In the genomic region with DNA sequence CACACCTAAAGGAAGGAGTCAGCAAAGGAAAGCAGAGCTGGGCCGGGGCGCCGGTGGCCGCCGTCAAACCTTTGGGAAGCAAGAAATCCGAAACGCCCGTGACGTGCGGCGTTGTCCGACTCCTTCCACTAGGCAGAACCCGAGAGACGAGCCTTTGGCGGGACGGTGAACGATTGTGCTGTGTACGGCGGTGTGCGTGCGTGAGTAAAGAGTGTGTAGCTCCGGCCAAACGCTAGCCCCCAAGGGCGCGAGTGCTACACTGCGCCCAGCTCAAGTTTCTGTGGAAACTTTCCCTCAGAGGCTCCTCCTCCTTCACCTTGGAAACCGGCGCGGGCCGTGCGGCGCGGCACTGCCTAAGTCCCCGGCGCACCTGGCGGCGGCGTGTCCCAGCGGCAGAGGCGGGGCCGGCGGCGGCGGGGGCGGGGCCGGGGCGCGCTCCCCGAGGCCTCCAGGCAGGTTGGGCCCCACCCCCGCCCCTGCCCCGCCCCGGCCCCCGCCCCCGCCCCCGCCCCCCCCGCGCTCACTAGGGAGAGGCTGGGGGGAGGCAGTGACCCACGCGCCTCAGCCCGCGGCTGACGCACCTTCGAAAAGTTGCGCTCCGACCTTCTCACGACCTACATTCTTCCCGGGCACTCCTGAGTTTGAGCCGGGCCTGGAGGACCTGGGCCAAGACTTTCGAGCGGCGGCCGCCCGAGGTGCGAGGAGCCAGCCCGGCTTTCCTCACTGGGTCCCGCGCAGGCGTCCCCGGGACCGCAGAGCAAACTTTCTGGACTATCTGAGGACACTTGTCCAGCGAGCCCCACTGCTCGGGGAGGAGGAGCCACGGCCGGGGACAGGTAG, we compare ENCODE assay signal across 1 cellular context.
TF ChIP-seq lines count a peak whose summit lies in the region.

A gene (plus strand): TSS at position 547 of the 840 bp plus-strand sequence. CDS start 157,084 bp downstream, outside the sequence.

TF ChIP-seq in HEK293, 187 proteins besides CTCF, POLR2A, EP300 and RAD21 (continued from another document and continues in another):
- TF ChIP-seq, protein P1, sequence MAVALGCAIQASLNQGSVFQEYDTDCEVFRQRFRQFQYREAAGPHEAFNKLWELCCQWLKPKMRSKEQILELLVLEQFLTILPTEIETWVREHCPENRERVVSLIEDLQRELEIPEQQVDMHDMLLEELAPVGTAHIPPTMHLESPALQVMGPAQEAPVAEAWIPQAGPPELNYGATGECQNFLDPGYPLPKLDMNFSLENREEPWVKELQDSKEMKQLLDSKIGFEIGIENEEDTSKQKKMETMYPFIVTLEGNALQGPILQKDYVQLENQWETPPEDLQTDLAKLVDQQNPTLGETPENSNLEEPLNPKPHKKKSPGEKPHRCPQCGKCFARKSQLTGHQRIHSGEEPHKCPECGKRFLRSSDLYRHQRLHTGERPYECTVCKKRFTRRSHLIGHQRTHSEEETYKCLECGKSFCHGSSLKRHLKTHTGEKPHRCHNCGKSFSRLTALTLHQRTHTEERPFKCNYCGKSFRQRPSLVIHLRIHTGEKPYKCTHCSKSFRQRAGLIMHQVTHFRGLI (tag by site-specific recombination; IDR thresholded peaks at IDR 0.05), result no peak
- TF ChIP-seq SCRT2 (tag by site-specific recombination; IDR thresholded peaks at IDR 0.05) (no peak), ZNF266 (tag by site-specific recombination; IDR thresholded peaks at IDR 0.05; ENCODE audit: low read depth) (no peak), MEIS1 (CRISPR knock-in tag; IDR thresholded peaks at IDR 0.05; ENCODE audit: borderline replicate concordance) (no peak), ZNF184 (tag by site-specific recombination; IDR thresholded peaks at IDR 0.05) (no peak), ZNF292 (tag by site-specific recombination; IDR thresholded peaks at IDR 0.05; ENCODE audit: borderline replicate concordance, low read depth) (no peak), GLIS2 (tag by site-specific recombination; IDR thresholded peaks at IDR 0.05) (0 out of 2 replicates have a peak, but pooled peaks have one; percentile 41), ZNF132 (tag by site-specific recombination; IDR thresholded peaks at IDR 0.05; ENCODE audit: borderline replicate concordance) (no peak), SP3 (tag by site-specific recombination; IDR thresholded peaks at IDR 0.05) (peak; percentile 29; the same call in 1 of the 2 replicates), ZNF610 (tag by site-specific recombination; IDR thresholded peaks at IDR 0.05; ENCODE audit: borderline replicate concordance) (peak; percentile 38; the same call in 1 of the 2 replicates), KLF10 (tag by site-specific recombination; IDR thresholded peaks at IDR 0.05) (0 out of 2 replicates have a peak, but pooled peaks have one; percentile 75), GLI4 (tag by site-specific recombination; IDR thresholded peaks at IDR 0.05) (no peak), ZNF114 (tag by site-specific recombination; IDR thresholded peaks at IDR 0.05) (no peak), ZNF211 (tag by site-specific recombination; IDR thresholded peaks at IDR 0.05; ENCODE audit: low read depth) (no peak), ZNF112 (tag by site-specific recombination; IDR thresholded peaks at IDR 0.05) (no peak), ZNF423 (tag by site-specific recombination; IDR thresholded peaks at IDR 0.05) (peak; percentile 78), ZSCAN16 (tag by site-specific recombination; IDR thresholded peaks at IDR 0.05) (0 out of 2 replicates have a peak, but pooled peaks have one; percentile 19), ZNF221 (tag by site-specific recombination; IDR thresholded peaks at IDR 0.05; ENCODE audit: borderline replicate concordance) (no peak), ZNF792 (tag by site-specific recombination; IDR thresholded peaks at IDR 0.05) (no peak), ZFP3 (tag by site-specific recombination; IDR thresholded peaks at IDR 0.05; ENCODE audit: low read depth) (no peak), ZNF561 (tag by site-specific recombination; IDR thresholded peaks at IDR 0.05; ENCODE audit: borderline replicate concordance) (no peak), ZNF555 (tag by site-specific recombination; conservative IDR thresholded peaks at IDR 0.05) (no peak), ZNF248 (tag by site-specific recombination; IDR thresholded peaks at IDR 0.05) (no peak), BCL11B (tag by site-specific recombination; IDR thresholded peaks at IDR 0.05; ENCODE audit: low read depth) (no peak), GFI1B (tag by site-specific recombination; IDR thresholded peaks at IDR 0.05) (no peak), HOXC10 (CRISPR knock-in tag; IDR thresholded peaks at IDR 0.05) (no peak), ZNF843 (tag by site-specific recombination; IDR thresholded peaks at IDR 0.05) (peak; percentile 13; the same call in 1 of the 2 replicates), SALL2 (tag by site-specific recombination; IDR thresholded peaks at IDR 0.05; ENCODE audit: borderline replicate concordance) (no peak), ZNF335 (tag by site-specific recombination; conservative IDR thresholded peaks at IDR 0.05) (no peak; the same call in 1 of the 2 replicates), ZNF791 (tag by site-specific recombination; IDR thresholded peaks at IDR 0.05) (no peak), ZNF174 (tag by site-specific recombination; IDR thresholded peaks at IDR 0.05) (no peak), ZBTB20 (tag by site-specific recombination; IDR thresholded peaks at IDR 0.05) (no peak), TCF7L2 (IDR thresholded peaks at IDR 0.05; ENCODE audit: borderline replicate concordance, low read depth, low read length) (no peak), ZBTB1 (tag by site-specific recombination; IDR thresholded peaks at IDR 0.05) (no peak), ZNF776 (tag by site-specific recombination; IDR thresholded peaks at IDR 0.05; ENCODE audit: borderline replicate concordance) (no peak)
- TF ChIP-seq, protein P2, sequence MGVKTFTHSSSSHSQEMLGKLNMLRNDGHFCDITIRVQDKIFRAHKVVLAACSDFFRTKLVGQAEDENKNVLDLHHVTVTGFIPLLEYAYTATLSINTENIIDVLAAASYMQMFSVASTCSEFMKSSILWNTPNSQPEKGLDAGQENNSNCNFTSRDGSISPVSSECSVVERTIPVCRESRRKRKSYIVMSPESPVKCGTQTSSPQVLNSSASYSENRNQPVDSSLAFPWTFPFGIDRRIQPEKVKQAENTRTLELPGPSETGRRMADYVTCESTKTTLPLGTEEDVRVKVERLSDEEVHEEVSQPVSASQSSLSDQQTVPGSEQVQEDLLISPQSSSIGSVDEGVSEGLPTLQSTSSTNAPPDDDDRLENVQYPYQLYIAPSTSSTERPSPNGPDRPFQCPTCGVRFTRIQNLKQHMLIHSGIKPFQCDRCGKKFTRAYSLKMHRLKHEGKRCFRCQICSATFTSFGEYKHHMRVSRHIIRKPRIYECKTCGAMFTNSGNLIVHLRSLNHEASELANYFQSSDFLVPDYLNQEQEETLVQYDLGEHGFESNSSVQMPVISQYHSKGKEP (tag by site-specific recombination; IDR thresholded peaks at IDR 0.05), result no peak
- TF ChIP-seq, protein P3, sequence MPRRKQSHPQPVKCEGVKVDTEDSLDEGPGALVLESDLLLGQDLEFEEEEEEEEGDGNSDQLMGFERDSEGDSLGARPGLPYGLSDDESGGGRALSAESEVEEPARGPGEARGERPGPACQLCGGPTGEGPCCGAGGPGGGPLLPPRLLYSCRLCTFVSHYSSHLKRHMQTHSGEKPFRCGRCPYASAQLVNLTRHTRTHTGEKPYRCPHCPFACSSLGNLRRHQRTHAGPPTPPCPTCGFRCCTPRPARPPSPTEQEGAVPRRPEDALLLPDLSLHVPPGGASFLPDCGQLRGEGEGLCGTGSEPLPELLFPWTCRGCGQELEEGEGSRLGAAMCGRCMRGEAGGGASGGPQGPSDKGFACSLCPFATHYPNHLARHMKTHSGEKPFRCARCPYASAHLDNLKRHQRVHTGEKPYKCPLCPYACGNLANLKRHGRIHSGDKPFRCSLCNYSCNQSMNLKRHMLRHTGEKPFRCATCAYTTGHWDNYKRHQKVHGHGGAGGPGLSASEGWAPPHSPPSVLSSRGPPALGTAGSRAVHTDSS (tag by site-specific recombination; IDR thresholded peaks at IDR 0.05), result no peak
- TF ChIP-seq, protein P4, sequence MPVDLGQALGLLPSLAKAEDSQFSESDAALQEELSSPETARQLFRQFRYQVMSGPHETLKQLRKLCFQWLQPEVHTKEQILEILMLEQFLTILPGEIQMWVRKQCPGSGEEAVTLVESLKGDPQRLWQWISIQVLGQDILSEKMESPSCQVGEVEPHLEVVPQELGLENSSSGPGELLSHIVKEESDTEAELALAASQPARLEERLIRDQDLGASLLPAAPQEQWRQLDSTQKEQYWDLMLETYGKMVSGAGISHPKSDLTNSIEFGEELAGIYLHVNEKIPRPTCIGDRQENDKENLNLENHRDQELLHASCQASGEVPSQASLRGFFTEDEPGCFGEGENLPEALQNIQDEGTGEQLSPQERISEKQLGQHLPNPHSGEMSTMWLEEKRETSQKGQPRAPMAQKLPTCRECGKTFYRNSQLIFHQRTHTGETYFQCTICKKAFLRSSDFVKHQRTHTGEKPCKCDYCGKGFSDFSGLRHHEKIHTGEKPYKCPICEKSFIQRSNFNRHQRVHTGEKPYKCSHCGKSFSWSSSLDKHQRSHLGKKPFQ (tag by site-specific recombination; IDR thresholded peaks at IDR 0.05), result peak; percentile 88
- TF ChIP-seq, protein P5, sequence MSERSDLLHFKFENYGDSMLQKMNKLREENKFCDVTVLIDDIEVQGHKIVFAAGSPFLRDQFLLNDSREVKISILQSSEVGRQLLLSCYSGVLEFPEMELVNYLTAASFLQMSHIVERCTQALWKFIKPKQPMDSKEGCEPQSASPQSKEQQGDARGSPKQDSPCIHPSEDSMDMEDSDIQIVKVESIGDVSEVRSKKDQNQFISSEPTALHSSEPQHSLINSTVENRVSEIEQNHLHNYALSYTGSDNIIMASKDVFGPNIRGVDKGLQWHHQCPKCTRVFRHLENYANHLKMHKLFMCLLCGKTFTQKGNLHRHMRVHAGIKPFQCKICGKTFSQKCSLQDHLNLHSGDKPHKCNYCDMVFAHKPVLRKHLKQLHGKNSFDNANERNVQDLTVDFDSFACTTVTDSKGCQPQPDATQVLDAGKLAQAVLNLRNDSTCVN (tag by site-specific recombination; optimal IDR thresholded peaks at IDR 0.05), result peak; percentile 69
- TF ChIP-seq, protein P6, sequence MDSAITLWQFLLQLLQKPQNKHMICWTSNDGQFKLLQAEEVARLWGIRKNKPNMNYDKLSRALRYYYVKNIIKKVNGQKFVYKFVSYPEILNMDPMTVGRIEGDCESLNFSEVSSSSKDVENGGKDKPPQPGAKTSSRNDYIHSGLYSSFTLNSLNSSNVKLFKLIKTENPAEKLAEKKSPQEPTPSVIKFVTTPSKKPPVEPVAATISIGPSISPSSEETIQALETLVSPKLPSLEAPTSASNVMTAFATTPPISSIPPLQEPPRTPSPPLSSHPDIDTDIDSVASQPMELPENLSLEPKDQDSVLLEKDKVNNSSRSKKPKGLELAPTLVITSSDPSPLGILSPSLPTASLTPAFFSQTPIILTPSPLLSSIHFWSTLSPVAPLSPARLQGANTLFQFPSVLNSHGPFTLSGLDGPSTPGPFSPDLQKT (IDR thresholded peaks at IDR 0.05; ENCODE audit: borderline replicate concordance, low read depth, low read length), result no peak
- TF ChIP-seq, protein P7, sequence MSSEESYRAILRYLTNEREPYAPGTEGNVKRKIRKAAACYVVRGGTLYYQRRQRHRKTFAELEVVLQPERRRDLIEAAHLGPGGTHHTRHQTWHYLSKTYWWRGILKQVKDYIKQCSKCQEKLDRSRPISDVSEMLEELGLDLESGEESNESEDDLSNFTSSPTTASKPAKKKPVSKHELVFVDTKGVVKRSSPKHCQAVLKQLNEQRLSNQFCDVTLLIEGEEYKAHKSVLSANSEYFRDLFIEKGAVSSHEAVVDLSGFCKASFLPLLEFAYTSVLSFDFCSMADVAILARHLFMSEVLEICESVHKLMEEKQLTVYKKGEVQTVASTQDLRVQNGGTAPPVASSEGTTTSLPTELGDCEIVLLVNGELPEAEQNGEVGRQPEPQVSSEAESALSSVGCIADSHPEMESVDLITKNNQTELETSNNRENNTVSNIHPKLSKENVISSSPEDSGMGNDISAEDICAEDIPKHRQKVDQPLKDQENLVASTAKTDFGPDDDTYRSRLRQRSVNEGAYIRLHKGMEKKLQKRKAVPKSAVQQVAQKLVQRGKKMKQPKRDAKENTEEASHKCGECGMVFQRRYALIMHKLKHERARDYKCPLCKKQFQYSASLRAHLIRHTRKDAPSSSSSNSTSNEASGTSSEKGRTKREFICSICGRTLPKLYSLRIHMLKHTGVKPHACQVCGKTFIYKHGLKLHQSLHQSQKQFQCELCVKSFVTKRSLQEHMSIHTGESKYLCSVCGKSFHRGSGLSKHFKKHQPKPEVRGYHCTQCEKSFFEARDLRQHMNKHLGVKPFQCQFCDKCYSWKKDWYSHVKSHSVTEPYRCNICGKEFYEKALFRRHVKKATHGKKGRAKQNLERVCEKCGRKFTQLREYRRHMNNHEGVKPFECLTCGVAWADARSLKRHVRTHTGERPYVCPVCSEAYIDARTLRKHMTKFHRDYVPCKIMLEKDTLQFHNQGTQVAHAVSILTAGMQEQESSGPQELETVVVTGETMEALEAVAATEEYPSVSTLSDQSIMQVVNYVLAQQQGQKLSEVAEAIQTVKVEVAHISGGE (tag by site-specific recombination; conservative IDR thresholded peaks at IDR 0.05; ENCODE audit: low read depth), result no peak
- TF ChIP-seq, protein P8, sequence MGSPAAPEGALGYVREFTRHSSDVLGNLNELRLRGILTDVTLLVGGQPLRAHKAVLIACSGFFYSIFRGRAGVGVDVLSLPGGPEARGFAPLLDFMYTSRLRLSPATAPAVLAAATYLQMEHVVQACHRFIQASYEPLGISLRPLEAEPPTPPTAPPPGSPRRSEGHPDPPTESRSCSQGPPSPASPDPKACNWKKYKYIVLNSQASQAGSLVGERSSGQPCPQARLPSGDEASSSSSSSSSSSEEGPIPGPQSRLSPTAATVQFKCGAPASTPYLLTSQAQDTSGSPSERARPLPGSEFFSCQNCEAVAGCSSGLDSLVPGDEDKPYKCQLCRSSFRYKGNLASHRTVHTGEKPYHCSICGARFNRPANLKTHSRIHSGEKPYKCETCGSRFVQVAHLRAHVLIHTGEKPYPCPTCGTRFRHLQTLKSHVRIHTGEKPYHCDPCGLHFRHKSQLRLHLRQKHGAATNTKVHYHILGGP (tag by site-specific recombination; IDR thresholded peaks at IDR 0.05), result no peak
- TF ChIP-seq, protein P9, sequence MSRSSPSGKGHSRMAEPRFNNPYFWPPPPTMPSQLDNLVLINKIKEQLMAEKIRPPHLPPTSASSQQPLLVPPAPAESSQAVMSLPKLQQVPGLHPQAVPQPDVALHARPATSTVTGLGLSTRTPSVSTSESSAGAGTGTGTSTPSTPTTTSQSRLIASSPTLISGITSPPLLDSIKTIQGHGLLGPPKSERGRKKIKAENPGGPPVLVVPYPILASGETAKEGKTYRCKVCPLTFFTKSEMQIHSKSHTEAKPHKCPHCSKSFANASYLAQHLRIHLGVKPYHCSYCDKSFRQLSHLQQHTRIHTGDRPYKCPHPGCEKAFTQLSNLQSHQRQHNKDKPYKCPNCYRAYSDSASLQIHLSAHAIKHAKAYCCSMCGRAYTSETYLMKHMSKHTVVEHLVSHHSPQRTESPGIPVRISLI (tag by site-specific recombination; IDR thresholded peaks at IDR 0.05), result no peak
